ENCODE assay signal across 16 cellular contexts in the genomic region with DNA sequence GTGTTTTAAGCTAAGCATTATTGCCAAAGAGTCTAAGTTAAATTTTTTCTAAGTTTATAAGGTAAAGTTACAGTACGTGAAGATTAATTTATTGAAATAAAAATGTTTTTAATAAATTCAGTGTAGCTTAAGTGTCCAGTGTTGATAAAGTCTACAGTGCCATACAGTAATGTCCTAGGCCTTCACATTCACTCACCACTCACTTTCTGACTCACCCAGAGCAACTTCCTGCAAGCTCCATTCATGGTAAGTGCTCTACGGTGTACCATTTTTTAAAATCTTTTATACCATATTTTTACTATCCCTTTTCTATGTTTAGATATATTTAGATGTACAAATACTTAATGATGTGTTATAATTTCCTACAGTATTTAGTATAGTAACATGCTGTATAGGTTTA.
DNase-seq lines count a peak whose midpoint lies in the region; ATAC-seq and TF ChIP-seq lines count a peak whose summit lies in the region.
"Had no signal": no experiment of that assay in that cellular context is flagged by ENCODE, and none has a peak within 500 bp of the region (broad histone marks: within the 10 kb centered on the region; RNA-seq: fewer than 3 reads in every experiment).

No MANE protein-coding gene starts in this region.

- H3K27me3 ChIP-seq in mammary epithelial cell (ENCODE audit: insufficient read depth, low read length) (no peaks in the 10 kb centered on the region), breast epithelium (no peaks in the 10 kb centered on the region)
- H3K27me3 ChIP-seq: BLaER1 had no signal

- WGBS in mammary epithelial cell (ENCODE audit: low coverage, missing lambda C conversion rate) = 74% methylated on average over 2 of the region's 2 CpGs

- peak; percentile 13 for DNase-seq in mammary epithelial cell
- DNase-seq in breast epithelium (ENCODE audit: low spot score in 2 of 2) = no peak
- peak; percentile 2 for DNase-seq in astrocyte of the spinal cord (ENCODE audit: low read depth, low spot score)
- peak; percentile 22 for DNase-seq in fibroblast of mammary gland (ENCODE audit: low read depth)
- no peak for DNase-seq in dermis blood vessel endothelial cell
- DNase-seq in mucosa of descending colon = no peak
- DNase-seq: 8988T; AML-193; CD4-positive, CD25-positive, alpha-beta regulatory T cell; DMS79; H7 had no signal

- H3K9me3 ChIP-seq in mammary epithelial cell (replicated peaks; ENCODE audit: insufficient read depth, low read length) (no peaks in the 10 kb centered on the region), breast epithelium (peaks cover 0 to 4% of the 10 kb centered on the region in 2 donors), mucosa of descending colon (no peaks in the 10 kb centered on the region)
- H3K9me3 ChIP-seq: BLaER1 had no signal

- no peak overlapping the region for H3K4me2 ChIP-seq in mammary epithelial cell (ENCODE audit: insufficient read depth, low read depth, low read length)
- H3K4me2 ChIP-seq: BLaER1, GM23338 had no signal

- H4K20me1 ChIP-seq in mammary epithelial cell (ENCODE audit: insufficient read depth, low read length) = no peaks in the 10 kb centered on the region
- H4K20me1 ChIP-seq: BLaER1 had no signal

- H3K27ac ChIP-seq in mammary epithelial cell (ENCODE audit: insufficient read depth, low read depth, low read length) = no peak overlapping the region
- no peak overlapping the region for H3K27ac ChIP-seq in breast epithelium
- H3K27ac ChIP-seq: BLaER1 had no signal

- TF ChIP-seq CTCF in mammary epithelial cell (conservative IDR thresholded peaks at IDR 0.05 in 1 of 2, IDR thresholded peaks at IDR 0.05 in 1 of 2; ENCODE audit: extremely low read depth in 1 of 2, insufficient read depth in 1 of 2, low read depth in 1 of 2, low read length in 2 of 2) = no peak
- no peak for TF ChIP-seq CTCF in breast epithelium (IDR thresholded peaks at IDR 0.05)
- TF ChIP-seq CTCF in astrocyte of the spinal cord (IDR thresholded peaks at IDR 0.05; ENCODE audit: low read depth, low read length) = no peak
- no peak for TF ChIP-seq CTCF in fibroblast of mammary gland (conservative IDR thresholded peaks at IDR 0.05; ENCODE audit: control insufficient read depth, insufficient read depth, low read depth, low read length)
- no peak for TF ChIP-seq CTCF in mucosa of descending colon (IDR thresholded peaks at IDR 0.05)

- no peaks in the 10 kb centered on the region for H3K79me2 ChIP-seq in mammary epithelial cell (ENCODE audit: insufficient read depth, low read length)

- H3K36me3 ChIP-seq in mammary epithelial cell (ENCODE audit: insufficient read depth, low read length) = no peaks in the 10 kb centered on the region
- H3K36me3 ChIP-seq in breast epithelium = no peaks in the 10 kb centered on the region
- H3K36me3 ChIP-seq in mucosa of descending colon (ENCODE audit: low read depth) = no peaks in the 10 kb centered on the region
- H3K36me3 ChIP-seq: BLaER1 had no signal

- in situ Hi-C loops in mammary epithelial cell (cut with MboI; ENCODE audit: low sequenced_read_pairs in 2 of 2) = no loop called here
- in situ Hi-C loops in astrocyte of the spinal cord (cut with HindIII; ENCODE audit: low sequenced_read_pairs) = no loop called here

- intact Hi-C loops in mammary epithelial cell (cut with micrococcal nuclease) = no loop called here
- intact Hi-C loops in breast epithelium (cut with DNase I; ENCODE audit: low total_unique reads) = no loop called here
- intact Hi-C loops in mucosa of descending colon (cut with DNase I, micrococcal nuclease) = no loop called here

- H2AFZ ChIP-seq in mammary epithelial cell (ENCODE audit: low read depth, low read length) = no peak overlapping the region
- H2AFZ ChIP-seq: GM23338 had no signal

- no peak for TF ChIP-seq POLR2A in breast epithelium (IDR thresholded peaks at IDR 0.05)

- CTCF ChIA-PET in mammary epithelial cell (lab: Charles Lee; ENCODE audit: low non-redundant PET) = no interaction called here

- dilution Hi-C loops in mammary epithelial cell (cut with HindIII; ENCODE audit: low sequenced_read_pairs) = no loop called here

- no peak for ATAC-seq in mucosa of descending colon
- no peak for ATAC-seq in HG03097 (IDR thresholded peaks at IDR 0.05; ENCODE audit: low FRiP score, unreplicated experiment)
- no peak for ATAC-seq in HG03565 (IDR thresholded peaks at IDR 0.05; ENCODE audit: unreplicated experiment)
- ATAC-seq: GM23338 had no signal

- H3K9ac ChIP-seq in mammary epithelial cell (ENCODE audit: insufficient read depth, low read length) = no peak overlapping the region
- H3K9ac ChIP-seq: BLaER1 had no signal

- H3K4me3 ChIP-seq in mammary epithelial cell (replicated peaks in 1 of 3; ENCODE audit: insufficient read depth in 1 of 3, low read depth in 2 of 3, low read length in 3 of 3) = no peak overlapping the region
- H3K4me3 ChIP-seq in breast epithelium = no peak overlapping the region
- no peak overlapping the region for H3K4me3 ChIP-seq in astrocyte of the spinal cord (ENCODE audit: low read depth, low read length)
- no peak overlapping the region for H3K4me3 ChIP-seq in fibroblast of mammary gland (ENCODE audit: control insufficient read depth, low read depth, low read length)
- H3K4me3 ChIP-seq in mucosa of descending colon = no peak overlapping the region
- H3K4me3 ChIP-seq: BLaER1, GM12878, GM23338 had no signal

- no TSS peak for BruUV-seq in mammary epithelial cell (replicated peaks; lab: Mats Ljungman, UMichigan)

- peaks cover 6% of the 10 kb centered on the region for H3K4me1 ChIP-seq in mammary epithelial cell (ENCODE audit: insufficient read depth, low read length)
- H3K4me1 ChIP-seq in breast epithelium = no peaks in the 10 kb centered on the region
- H3K4me1 ChIP-seq in mucosa of descending colon (ENCODE audit: low read depth) = no peaks in the 10 kb centered on the region

Comparison
In these comparisons a context has a peak if more than half of its experiments do, and no peak if none do; other contexts are left out.
1. DNase-seq: peak in mammary epithelial cell (single experiment), astrocyte of the spinal cord (single experiment) and fibroblast of mammary gland (single experiment); none in breast epithelium (0 of 2), dermis blood vessel endothelial cell (single experiment) and mucosa of descending colon (0 of 3).